Comparison of ENCODE assay signal across 1 cellular context in the genomic region with DNA sequence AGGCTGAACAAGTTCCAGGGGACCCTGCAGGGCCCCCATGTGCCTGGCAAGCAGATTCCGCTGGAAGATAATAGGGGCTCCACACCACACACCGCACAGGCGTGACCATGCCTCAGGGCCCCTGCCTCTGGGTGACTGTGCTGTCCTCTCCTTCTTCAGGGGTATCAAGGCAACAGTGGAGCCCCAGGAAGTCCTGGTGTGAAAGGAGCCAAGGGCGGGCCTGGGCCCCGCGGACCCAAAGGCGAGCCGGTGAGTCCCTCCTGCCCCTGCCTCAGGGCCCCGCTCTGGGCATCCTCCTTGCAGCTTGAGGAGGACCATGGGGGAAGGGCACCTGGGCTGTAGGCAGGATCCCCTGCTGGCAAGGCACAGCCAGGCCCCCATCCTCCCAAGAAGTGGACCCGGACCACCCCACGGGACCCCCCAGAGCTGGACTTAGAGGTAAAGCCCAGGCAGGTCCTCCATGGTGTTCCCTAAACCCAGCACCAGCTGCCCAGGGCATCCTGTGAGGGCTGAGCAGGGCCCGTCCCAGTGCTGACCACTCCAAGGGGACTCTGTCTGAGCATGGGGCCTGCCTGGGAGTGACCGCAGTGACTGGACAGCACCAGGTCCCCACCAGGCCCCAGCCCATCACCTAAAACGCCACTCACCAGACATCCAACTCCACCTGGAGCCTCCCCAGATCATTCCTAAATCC.
TF ChIP-seq lines count a peak whose summit lies in the region.

No MANE protein-coding gene starts in this region.

TF ChIP-seq in HepG2, 621 proteins besides CTCF, POLR2A, EP300 and RAD21:
- TF ChIP-seq ZNF652 (CRISPR knock-in tag; IDR thresholded peaks at IDR 0.05; ENCODE audit: borderline replicate concordance, low read depth) = no peak
- no peak for TF ChIP-seq POLR2AphosphoS2 (IDR thresholded peaks at IDR 0.05; ENCODE audit: low read depth, low read length)
- TF ChIP-seq, protein P1, sequence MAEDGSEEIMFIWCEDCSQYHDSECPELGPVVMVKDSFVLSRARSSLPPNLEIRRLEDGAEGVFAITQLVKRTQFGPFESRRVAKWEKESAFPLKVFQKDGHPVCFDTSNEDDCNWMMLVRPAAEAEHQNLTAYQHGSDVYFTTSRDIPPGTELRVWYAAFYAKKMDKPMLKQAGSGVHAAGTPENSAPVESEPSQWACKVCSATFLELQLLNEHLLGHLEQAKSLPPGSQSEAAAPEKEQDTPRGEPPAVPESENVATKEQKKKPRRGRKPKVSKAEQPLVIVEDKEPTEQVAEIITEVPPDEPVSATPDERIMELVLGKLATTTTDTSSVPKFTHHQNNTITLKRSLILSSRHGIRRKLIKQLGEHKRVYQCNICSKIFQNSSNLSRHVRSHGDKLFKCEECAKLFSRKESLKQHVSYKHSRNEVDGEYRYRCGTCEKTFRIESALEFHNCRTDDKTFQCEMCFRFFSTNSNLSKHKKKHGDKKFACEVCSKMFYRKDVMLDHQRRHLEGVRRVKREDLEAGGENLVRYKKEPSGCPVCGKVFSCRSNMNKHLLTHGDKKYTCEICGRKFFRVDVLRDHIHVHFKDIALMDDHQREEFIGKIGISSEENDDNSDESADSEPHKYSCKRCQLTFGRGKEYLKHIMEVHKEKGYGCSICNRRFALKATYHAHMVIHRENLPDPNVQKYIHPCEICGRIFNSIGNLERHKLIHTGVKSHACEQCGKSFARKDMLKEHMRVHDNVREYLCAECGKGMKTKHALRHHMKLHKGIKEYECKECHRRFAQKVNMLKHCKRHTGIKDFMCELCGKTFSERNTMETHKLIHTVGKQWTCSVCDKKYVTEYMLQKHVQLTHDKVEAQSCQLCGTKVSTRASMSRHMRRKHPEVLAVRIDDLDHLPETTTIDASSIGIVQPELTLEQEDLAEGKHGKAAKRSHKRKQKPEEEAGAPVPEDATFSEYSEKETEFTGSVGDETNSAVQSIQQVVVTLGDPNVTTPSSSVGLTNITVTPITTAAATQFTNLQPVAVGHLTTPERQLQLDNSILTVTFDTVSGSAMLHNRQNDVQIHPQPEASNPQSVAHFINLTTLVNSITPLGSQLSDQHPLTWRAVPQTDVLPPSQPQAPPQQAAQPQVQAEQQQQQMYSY (CRISPR knock-in tag; IDR thresholded peaks at IDR 0.05) = no peak
